In the genomic region with DNA sequence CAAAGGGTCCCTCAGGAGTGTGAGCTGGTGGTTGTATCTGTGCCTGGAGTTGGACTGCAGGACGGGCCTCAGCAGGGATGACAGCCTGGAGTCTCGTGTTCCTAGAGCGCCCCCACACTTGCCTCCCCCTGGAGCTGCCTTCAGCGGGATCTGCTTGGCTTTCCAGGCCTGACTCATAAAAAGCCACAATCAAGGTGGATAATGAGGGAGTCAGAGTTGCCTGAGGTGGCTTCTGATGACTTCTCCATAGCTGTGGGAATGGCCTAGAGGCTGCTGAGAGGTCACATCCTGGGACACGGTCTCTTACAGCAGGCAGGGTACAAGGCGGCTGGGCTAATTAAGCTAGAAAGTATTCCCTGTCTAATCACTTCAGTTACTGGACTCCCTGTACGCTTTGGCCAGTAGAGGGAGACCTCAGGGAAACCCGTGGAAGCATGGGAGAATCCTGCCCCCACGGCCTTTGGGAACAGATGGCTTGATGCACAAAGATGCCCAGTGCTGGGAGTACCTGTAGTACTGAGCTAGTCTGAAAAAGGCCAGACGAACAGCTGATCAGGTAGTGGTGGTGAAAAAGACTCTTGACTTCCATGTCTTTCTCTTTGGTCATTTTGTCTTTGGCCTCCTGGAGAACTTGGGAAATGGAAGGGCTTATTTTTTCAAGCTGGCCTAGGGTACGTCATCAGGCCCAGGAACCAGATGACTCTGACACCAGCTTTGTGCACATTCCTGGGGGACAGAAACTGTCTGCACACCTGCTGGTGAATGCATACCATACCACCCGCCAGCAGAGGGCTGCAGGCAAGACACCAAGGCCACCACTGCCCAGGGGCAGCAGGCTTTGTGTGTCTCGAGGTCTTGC, we compare ENCODE assay signal across 1 cellular context.
TF ChIP-seq lines count a peak whose summit lies in the region.

No MANE protein-coding gene starts in this region.

TF ChIP-seq in H1, 55 proteins besides CTCF, POLR2A, EP300 and RAD21:
- peak; percentile 12; the same call in 1 of the 2 replicates for TF ChIP-seq CREB1 (IDR thresholded peaks at IDR 0.05)
- TF ChIP-seq BACH1 (IDR thresholded peaks at IDR 0.05; ENCODE audit: low read length) = no peak
- peak; percentile 90 for TF ChIP-seq TEAD4 (IDR thresholded peaks at IDR 0.05; ENCODE audit: low read depth, low read length)
- peak; percentile 28; the same call in 1 of the 2 replicates for TF ChIP-seq GABPA (IDR thresholded peaks at IDR 0.05; ENCODE audit: borderline replicate concordance, insufficient read depth, low read length)
